35 cellular contexts compared by ENCODE assay signal in genomic region chr14:76657404-76657803, GRCh38.
A peak's percentile ranks its signal among the peaks of the same experiment; 100 is the strongest.
DNase-seq lines count a peak whose midpoint lies in the region; ATAC-seq, FAIRE-seq and TF ChIP-seq lines count a peak whose summit lies in the region.
"Had no signal": no experiment of that assay in that cellular context is flagged by ENCODE, and none has a peak within 500 bp of the region (broad histone marks: within the 10 kb centered on the region; RNA-seq: fewer than 3 reads in every experiment).

No MANE protein-coding gene starts in this region.

- H3K79me2 ChIP-seq in K562 (ENCODE audit: control insufficient read depth, insufficient read depth, low read length): no peaks in the 10 kb centered on the region

- H3K36me3 Mint-ChIP-seq in activated naive CD8-positive, alpha-beta T cell treated with anti-CD3 and anti-CD28 coated beads, Interleukin-2, amount 10 ng/mL, durations not matched to agents 7 days and 5 days: no peaks in the 10 kb centered on the region
- no peaks in the 10 kb centered on the region for H3K36me3 Mint-ChIP-seq in activated naive CD8-positive, alpha-beta T cell treated with anti-CD3 and anti-CD28 coated beads for 36 hours
- peaks cover 12% of the 10 kb centered on the region; the same call in 1 of the 2 replicates for H3K36me3 Mint-ChIP-seq in WTC11
- H3K36me3 Mint-ChIP-seq in activated CD8-positive, alpha-beta memory T cell treated with anti-CD3 and anti-CD28 coated beads, Interleukin-2, amount 10 ng/mL, durations not matched to agents 7 days and 5 days: no peaks in the 10 kb centered on the region
- H3K36me3 Mint-ChIP-seq: CD14-positive monocyte; CD4-positive, alpha-beta memory T cell; CD4-positive, CD25-positive, alpha-beta regulatory T cell; CD8-positive, alpha-beta T cell had no signal

- H3K9me3 Mint-ChIP-seq in activated naive CD8-positive, alpha-beta T cell treated with anti-CD3 and anti-CD28 coated beads, Interleukin-2, amount 10 ng/mL, durations not matched to agents 7 days and 5 days: peaks cover 7% of the 10 kb centered on the region
- peaks cover 5% of the 10 kb centered on the region for H3K9me3 Mint-ChIP-seq in activated naive CD8-positive, alpha-beta T cell treated with anti-CD3 and anti-CD28 coated beads for 36 hours
- H3K9me3 Mint-ChIP-seq in WTC11: peaks cover 33% of the 10 kb centered on the region
- peaks cover 4% of the 10 kb centered on the region for H3K9me3 Mint-ChIP-seq in activated CD8-positive, alpha-beta memory T cell treated with anti-CD3 and anti-CD28 coated beads, Interleukin-2, amount 10 ng/mL, durations not matched to agents 7 days and 5 days (ENCODE audit: low read depth)
- H3K9me3 Mint-ChIP-seq: CD4-positive, alpha-beta T cell had no signal

- no peak for TF ChIP-seq EP300 in K562 (IDR thresholded peaks at IDR 0.05; ENCODE audit: low read length)

- peaks cover 0 to 15% of the 10 kb centered on the region in 2 experiments; a peak in 3 of 5 replicates for H3K27me3 ChIP-seq in K562 (ENCODE audit: control insufficient read depth in 2 of 2, insufficient read depth in 2 of 2, low read length in 2 of 2)
- no peaks in the 10 kb centered on the region for H3K27me3 ChIP-seq in aorta (ENCODE audit: control insufficient read depth in 1 of 2, insufficient read depth in 2 of 2, low read length in 1 of 2)
- H3K27me3 ChIP-seq: BLaER1; BLaER1 treated with 17β-estradiol and CSF1 and Interleukin-3, amounts not matched to agents 10 nM and 100 nM had no signal

- H3K4me3 ChIP-seq in K562 (no peak overlapping the region), aorta (ENCODE audit: low read length in 2 of 2) (no peak overlapping the region)
- H3K4me3 ChIP-seq: A549; BLaER1; BLaER1 treated with 17β-estradiol and CSF1 and Interleukin-3, amounts not matched to agents 10 nM and 100 nM had no signal

- H3K4me1 ChIP-seq in K562 (replicated peaks in 1 of 2; ENCODE audit: control insufficient read depth in 2 of 2, insufficient read depth in 2 of 2, low read length in 2 of 2) (no peaks in the 10 kb centered on the region), aorta (ENCODE audit: control insufficient read depth in 1 of 2, insufficient read depth in 2 of 2, low read length in 2 of 2) (no peaks in the 10 kb centered on the region)
- H3K4me1 ChIP-seq: A549; BE2C; BLaER1; BLaER1 treated with 17β-estradiol and CSF1 and Interleukin-3, amounts not matched to agents 10 nM and 100 nM; Caco-2 had no signal

- H4K20me1 ChIP-seq in K562 (replicated peaks; ENCODE audit: control insufficient read depth, insufficient read depth, low read length): no peaks in the 10 kb centered on the region
- H4K20me1 ChIP-seq: BLaER1; BLaER1 treated with 17β-estradiol and CSF1 and Interleukin-3, amounts not matched to agents 10 nM and 100 nM had no signal

- WGBS in K562 (ENCODE audit: insufficient coverage, low coverage, missing lambda C conversion rate): 0% methylated on average over 1 of the region's 1 CpG
- 95 to 96% methylated on average over 1 of the region's 1 CpG for WGBS in aorta, 2 donors

- peak overlapping the region; percentile 24 for H3K27ac Mint-ChIP-seq in activated naive CD8-positive, alpha-beta T cell treated with anti-CD3 and anti-CD28 coated beads, Interleukin-2, amount 10 ng/mL, durations not matched to agents 7 days and 5 days
- no peak overlapping the region for H3K27ac Mint-ChIP-seq in activated naive CD8-positive, alpha-beta T cell treated with anti-CD3 and anti-CD28 coated beads for 36 hours
- H3K27ac Mint-ChIP-seq in WTC11: no peak overlapping the region
- H3K27ac Mint-ChIP-seq in activated CD8-positive, alpha-beta memory T cell treated with anti-CD3 and anti-CD28 coated beads, Interleukin-2, amount 10 ng/mL, durations not matched to agents 7 days and 5 days: no peak overlapping the region
- H3K27ac Mint-ChIP-seq: B cell; CD14-positive monocyte; CD4-positive, alpha-beta memory T cell; CD4-positive, alpha-beta T cell; CD4-positive, CD25-positive, alpha-beta regulatory T cell; CD8-positive, alpha-beta T cell had no signal

- DNase-seq in activated naive CD8-positive, alpha-beta T cell treated with anti-CD3 and anti-CD28 coated beads, Interleukin-2, amount 10 ng/mL, durations not matched to agents 7 days and 5 days: no peak
- no peak for DNase-seq in activated naive CD8-positive, alpha-beta T cell treated with anti-CD3 and anti-CD28 coated beads for 36 hours
- DNase-seq in WTC11 (ENCODE audit: low spot score): no peak
- DNase-seq in K562 (ENCODE audit: extremely low read depth in 1 of 4, low spot score in 3 of 4): no peak
- DNase-seq in activated CD8-positive, alpha-beta memory T cell treated with anti-CD3 and anti-CD28 coated beads, Interleukin-2, amount 10 ng/mL, durations not matched to agents 7 days and 5 days: no peak
- no peak for DNase-seq in aorta
- DNase-seq: 8988T; ACHN; AML-193; BE2C; C1 segment of cervical spinal cord; Caco-2; Calu3; CD4-positive, alpha-beta memory T cell; CD4-positive, alpha-beta T cell; CD4-positive, CD25-positive, alpha-beta regulatory T cell; CD8-positive, alpha-beta memory T cell; CD8-positive, alpha-beta T cell; COR-L47; DMS 273 treated with DMSO at 0.1 percent for 48 hours; DMS153; DMS53; DMS79; DMS79 treated with DMSO at 0.1 percent for 48 hours; DND-41; EL had no signal

- no peak overlapping the region for H3K27ac ChIP-seq in K562 (ENCODE audit: extremely low read depth, low read depth, low read length)
- H3K27ac ChIP-seq in aorta (ENCODE audit: low read depth in 1 of 2, low read length in 2 of 2): no peak overlapping the region
- H3K27ac ChIP-seq: 22Rv1; A549; BLaER1; BLaER1 treated with 17β-estradiol and CSF1 and Interleukin-3, amounts not matched to agents 10 nM and 100 nM; C4-2B had no signal

- H3K9me3 ChIP-seq in K562 (replicated peaks; ENCODE audit: control insufficient read depth, insufficient read depth, low read depth, low read length) (no peaks in the 10 kb centered on the region), aorta (ENCODE audit: control insufficient read depth, low read length) (peaks cover 17% of the 10 kb centered on the region)
- H3K9me3 ChIP-seq: BE2C had no signal

- no TSS peak for BruUV-seq in K562 (replicated peaks; lab: Mats Ljungman, UMichigan)

- no peak overlapping the region for H3K9ac ChIP-seq in K562 (ENCODE audit: insufficient read depth in 1 of 2, low read depth in 2 of 2, low read length in 2 of 2)
- H3K9ac ChIP-seq: BLaER1; BLaER1 treated with 17β-estradiol and CSF1 and Interleukin-3, amounts not matched to agents 10 nM and 100 nM had no signal

- no peak overlapping the region for H3K4me3 Mint-ChIP-seq in activated naive CD8-positive, alpha-beta T cell treated with anti-CD3 and anti-CD28 coated beads, Interleukin-2, amount 10 ng/mL, durations not matched to agents 7 days and 5 days
- H3K4me3 Mint-ChIP-seq in activated naive CD8-positive, alpha-beta T cell treated with anti-CD3 and anti-CD28 coated beads for 36 hours: no peak overlapping the region
- no peak overlapping the region for H3K4me3 Mint-ChIP-seq in WTC11
- H3K4me3 Mint-ChIP-seq in activated CD8-positive, alpha-beta memory T cell treated with anti-CD3 and anti-CD28 coated beads, Interleukin-2, amount 10 ng/mL, durations not matched to agents 7 days and 5 days: no peak overlapping the region
- H3K4me3 Mint-ChIP-seq: B cell; CD14-positive monocyte; CD4-positive, alpha-beta memory T cell; CD4-positive, alpha-beta T cell; CD4-positive, CD25-positive, alpha-beta regulatory T cell; CD8-positive, alpha-beta memory T cell; CD8-positive, alpha-beta T cell had no signal

- H2AFZ ChIP-seq in K562 (ENCODE audit: low read depth, low read length): 0 out of 2 replicates have a peak overlapping the region, but pooled peaks have one; percentile 45

- ATAC-seq in activated naive CD8-positive, alpha-beta T cell treated with anti-CD3 and anti-CD28 coated beads, Interleukin-2, amount 10 ng/mL, durations not matched to agents 7 days and 5 days (ENCODE audit: low read depth): no peak
- ATAC-seq in WTC11 (no peak), K562 (no peak), aorta (ENCODE audit: low FRiP score) (no peak)
- no peak for ATAC-seq in activated CD8-positive, alpha-beta memory T cell treated with anti-CD3 and anti-CD28 coated beads, Interleukin-2, amount 10 ng/mL, durations not matched to agents 7 days and 5 days
- ATAC-seq: A549; CD8-positive, alpha-beta T cell had no signal

- in situ Hi-C loops in K562 (cut with MboI): loop anchor here (10.0 kb wide), 2 partner anchors 603 to 943 kb away; no protein-coding TSS in a partner anchor

- no peak for TF ChIP-seq POLR2A in K562 (conservative IDR thresholded peaks at IDR 0.05)

- FAIRE-seq in K562 (lab: Jason Lieb, UNC): no peak
- FAIRE-seq: A204.1, A549, D721Med had no signal

- TF ChIP-seq CTCF in WTC11 (IDR thresholded peaks at IDR 0.05): no peak
- no peak for TF ChIP-seq CTCF in K562 (IDR thresholded peaks at IDR 0.05 in 2 of 3, conservative IDR thresholded peaks at IDR 0.05 in 1 of 3; ENCODE audit: insufficient read depth in 2 of 3, low read depth in 1 of 3, low read length in 3 of 3)

- H3K36me3 ChIP-seq in K562 (ENCODE audit: control insufficient read depth, insufficient read depth, low read length) (no peaks in the 10 kb centered on the region), aorta (ENCODE audit: control insufficient read depth in 1 of 2, insufficient read depth in 2 of 2, low read length in 1 of 2) (no peaks in the 10 kb centered on the region)
- H3K36me3 ChIP-seq: BE2C; BLaER1; BLaER1 treated with 17β-estradiol and CSF1 and Interleukin-3, amounts not matched to agents 10 nM and 100 nM had no signal

- H3K27me3 Mint-ChIP-seq in activated naive CD8-positive, alpha-beta T cell treated with anti-CD3 and anti-CD28 coated beads, Interleukin-2, amount 10 ng/mL, durations not matched to agents 7 days and 5 days: peaks cover 7% of the 10 kb centered on the region
- H3K27me3 Mint-ChIP-seq in activated naive CD8-positive, alpha-beta T cell treated with anti-CD3 and anti-CD28 coated beads for 36 hours: peaks cover 30% of the 10 kb centered on the region
- peaks cover 4% of the 10 kb centered on the region; the same call in 1 of the 2 replicates for H3K27me3 Mint-ChIP-seq in WTC11 (ENCODE audit: low read depth)
- peaks cover 5% of the 10 kb centered on the region for H3K27me3 Mint-ChIP-seq in activated CD8-positive, alpha-beta memory T cell treated with anti-CD3 and anti-CD28 coated beads, Interleukin-2, amount 10 ng/mL, durations not matched to agents 7 days and 5 days

- H3K4me1 Mint-ChIP-seq in activated naive CD8-positive, alpha-beta T cell treated with anti-CD3 and anti-CD28 coated beads, Interleukin-2, amount 10 ng/mL, durations not matched to agents 7 days and 5 days: no peaks in the 10 kb centered on the region
- H3K4me1 Mint-ChIP-seq in activated naive CD8-positive, alpha-beta T cell treated with anti-CD3 and anti-CD28 coated beads for 36 hours: no peaks in the 10 kb centered on the region
- H3K4me1 Mint-ChIP-seq in WTC11: no peaks in the 10 kb centered on the region
- no peaks in the 10 kb centered on the region for H3K4me1 Mint-ChIP-seq in activated CD8-positive, alpha-beta memory T cell treated with anti-CD3 and anti-CD28 coated beads, Interleukin-2, amount 10 ng/mL, durations not matched to agents 7 days and 5 days
- H3K4me1 Mint-ChIP-seq: B cell; CD14-positive monocyte; CD4-positive, alpha-beta memory T cell; CD4-positive, CD25-positive, alpha-beta regulatory T cell; CD8-positive, alpha-beta memory T cell had no signal

- no peak for TF ChIP-seq RAD21 in K562 (CRISPR knock-in tag; conservative IDR thresholded peaks at IDR 0.05 in 1 of 2, IDR thresholded peaks at IDR 0.05 in 1 of 2)

- no peaks in the 10 kb centered on the region for H3K9me1 ChIP-seq in K562 (ENCODE audit: control insufficient read depth, insufficient read depth, low read length)

- intact Hi-C loops in K562 (cut with micrococcal nuclease): no loop called here
- intact Hi-C loops in aorta (cut with DNase I): no loop called here

- POLR2A ChIA-PET in activated naive CD8-positive, alpha-beta T cell treated with anti-CD3 and anti-CD28 coated beads, Interleukin-2, amount 10 ng/mL, durations not matched to agents 7 days and 5 days (lab: Charles Lee): no interaction called here
- POLR2A ChIA-PET in WTC11 (lab: Charles Lee): no interaction called here
- POLR2A ChIA-PET in K562 (lab: Yijun Ruan, JAX): no interaction called here

- CTCF ChIA-PET in WTC11 (lab: Charles Lee): no interaction called here
- CTCF ChIA-PET in K562 (lab: Yijun Ruan, JAX; ENCODE audit: low intra/inter-chr PET ratio): no interaction called here
- CTCF ChIA-PET in activated CD8-positive, alpha-beta memory T cell treated with anti-CD3 and anti-CD28 coated beads, Interleukin-2, amount 10 ng/mL, durations not matched to agents 7 days and 5 days (lab: Charles Lee): no interaction called here

- H3K4me2 ChIP-seq in K562 (ENCODE audit: insufficient read depth, low read length): no peak overlapping the region
- H3K4me2 ChIP-seq: A549; BLaER1; BLaER1 treated with 17β-estradiol and CSF1 and Interleukin-3, amounts not matched to agents 10 nM and 100 nM had no signal
